Comparison of ENCODE assay signal across 7 cellular contexts in the genomic region with DNA sequence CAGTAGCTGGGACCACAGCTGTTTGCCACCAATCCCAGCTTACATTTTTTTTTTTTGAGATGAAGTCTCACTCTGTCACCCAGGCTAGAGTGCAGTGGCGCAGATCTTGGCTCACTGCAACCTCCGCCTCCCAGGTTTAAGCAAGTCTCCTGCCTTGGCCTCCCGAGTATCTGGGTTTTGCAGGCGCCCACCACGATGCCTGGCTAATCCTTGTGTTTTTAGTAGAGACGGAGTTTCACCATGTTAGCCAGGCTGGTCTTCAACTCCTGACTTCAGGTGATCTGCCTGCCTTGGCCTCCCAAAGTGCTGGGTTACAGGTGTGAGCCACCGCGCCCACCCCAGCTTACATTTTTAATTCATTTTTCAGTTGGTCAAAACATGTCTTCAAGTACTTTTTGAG. TPM values are rescaled to one million over a fixed set of nuclear protein-coding genes. Genes with fewer than 3 reads are reported as not detected.
DNase-seq lines count a peak whose midpoint lies in the region; ATAC-seq and TF ChIP-seq lines count a peak whose summit lies in the region.
"Not testable (repeated sequence)": the region's sequence is repeated elsewhere in the genome, so short reads cannot be mapped to it uniquely, and the experiment has no call there.

No MANE protein-coding gene starts in this region.

- H3K4me1 ChIP-seq in spleen (peaks cover 0 to 19% (median 7%) of the 10 kb centered on the region in 6 donors), uterus (peaks cover 12 to 15% of the 10 kb centered on the region in 2 donors)

- not testable (repeated sequence) for H3K27me3 Mint-ChIP-seq in activated CD4-positive, alpha-beta T cell treated with anti-CD3 and anti-CD28 coated beads for 36 hours; MCF 10A (ENCODE audit: insufficient read depth, unreplicated experiment)

- 95 to 97% (median 96%) methylated on average over 8 of the region's 8 CpGs for WGBS in spleen, 5 donors

- H3K9me3 ChIP-seq in spleen, uterus: not testable (repeated sequence)

- H3K27me3 ChIP-seq in spleen (replicated peaks in 1 of 7); uterus: not testable (repeated sequence)

- H3K4me3 Mint-ChIP-seq in activated CD4-positive, alpha-beta T cell treated with anti-CD3 and anti-CD28 coated beads for 36 hours; MCF 10A (ENCODE audit: unreplicated experiment): not testable (repeated sequence)

- not testable (repeated sequence) for H3K4me1 Mint-ChIP-seq in activated CD4-positive, alpha-beta T cell treated with anti-CD3 and anti-CD28 coated beads for 36 hours
- H3K4me1 Mint-ChIP-seq in MCF 10A (ENCODE audit: insufficient read depth, unreplicated experiment) = peaks cover 44% of the 10 kb centered on the region

- CTCF ChIA-PET in activated CD4-positive, alpha-beta T cell treated with anti-CD3 and anti-CD28 coated beads for 36 hours (lab: Charles Lee) = not testable (repeated sequence)
- CTCF ChIA-PET in MCF 10A (lab: Yijun Ruan, JAX) = interaction anchor here (0.7 kb wide), 1 partner anchor 541 kb away, joined by 3 read pairs; no protein-coding TSS in a partner anchor

- DNase-seq in activated CD4-positive, alpha-beta T cell treated with anti-CD3 and anti-CD28 coated beads for 36 hours = peak; percentile 0
- DNase-seq in MCF 10A (ENCODE audit: unreplicated experiment) = not testable (repeated sequence)
- DNase-seq in Right ventricle myocardium inferior (ENCODE audit: missing footprints) (peak; percentile 14), cardiac septum (ENCODE audit: low spot score) (peak; percentile 33), sciatic nerve (ENCODE audit: low spot score) (peak; percentile 31), spleen (peak; percentile 19), uterus (peak; percentile 8 to 14)

- not testable (repeated sequence) for H3K27ac Mint-ChIP-seq in activated CD4-positive, alpha-beta T cell treated with anti-CD3 and anti-CD28 coated beads for 36 hours
- H3K27ac Mint-ChIP-seq in MCF 10A (ENCODE audit: low read depth, unreplicated experiment) = peak overlapping the region; percentile 12

- not testable (repeated sequence) for H3K36me3 ChIP-seq in spleen, uterus

- not testable (repeated sequence) for H3K4me3 ChIP-seq in spleen, uterus

- BruUV-seq in MCF 10A (replicated peaks; lab: Mats Ljungman, UMichigan) = not testable (repeated sequence)

- not testable (repeated sequence) for TF ChIP-seq POLR2A in spleen (IDR thresholded peaks at IDR 0.05); uterus (IDR thresholded peaks at IDR 0.05)

- H3K27ac ChIP-seq in spleen, uterus: not testable (repeated sequence)

- POLR2A ChIA-PET in activated CD4-positive, alpha-beta T cell treated with anti-CD3 and anti-CD28 coated beads for 36 hours (lab: Charles Lee) = not testable (repeated sequence)
- POLR2A ChIA-PET in MCF 10A (lab: Yijun Ruan, JAX) = interaction anchor here (1.0 kb wide), 1 partner anchor 45 kb away, joined by 3 read pairs; no protein-coding TSS in a partner anchor

- not testable (repeated sequence) for H3K9me3 Mint-ChIP-seq in activated CD4-positive, alpha-beta T cell treated with anti-CD3 and anti-CD28 coated beads for 36 hours (ENCODE audit: low read depth); MCF 10A (ENCODE audit: unreplicated experiment)

- intact Hi-C loops in activated CD4-positive, alpha-beta T cell treated with anti-CD3 and anti-CD28 coated beads for 36 hours (cut with DNase I, micrococcal nuclease); MCF 10A (cut with micrococcal nuclease); Right ventricle myocardium inferior (cut with DNase I); cardiac septum (cut with DNase I); sciatic nerve (cut with DNase I); spleen (cut with DNase I; ENCODE audit: low total_unique reads); uterus (cut with DNase I; ENCODE audit: low total_unique reads): not testable (repeated sequence)

- not testable (repeated sequence) for TF ChIP-seq CTCF in MCF 10A (IDR thresholded peaks at IDR 0.05; ENCODE audit: unreplicated experiment); spleen (IDR thresholded peaks at IDR 0.05 in 8 of 11, conservative IDR thresholded peaks at IDR 0.05 in 3 of 11); uterus (IDR thresholded peaks at IDR 0.05)

- not testable (repeated sequence) for H3K36me3 Mint-ChIP-seq in activated CD4-positive, alpha-beta T cell treated with anti-CD3 and anti-CD28 coated beads for 36 hours (ENCODE audit: low read depth); MCF 10A (ENCODE audit: insufficient read depth, unreplicated experiment)

- not testable (repeated sequence) for ATAC-seq in activated CD4-positive, alpha-beta T cell treated with anti-CD3 and anti-CD28 coated beads for 36 hours; Right ventricle myocardium inferior; sciatic nerve

RNA-seq across cellular contexts. Expression of gene INPP5A, which starts 46.1 kb away (rescaled TPM):
- 1 to 10 TPM; 8.1 to 9.3 TPM for total RNA-seq in activated CD4-positive, alpha-beta T cell treated with anti-CD3 and anti-CD28 coated beads for 36 hours
- total RNA-seq in MCF 10A (2022) (14.2 and 14.7 TPM in 2 replicates), Right ventricle myocardium inferior (108 TPM), cardiac septum (121 TPM), sciatic nerve (54.3 TPM), spleen (10 to 100 TPM; 24.7 to 41.3 (median 33.7) TPM), uterus (100 to 1,000 TPM in 1 of 4 donors, 10 to 100 TPM in 3; 22.5 to 160 (median 93.2) TPM)
- polyA plus RNA-seq in spleen = 10 to 100 TPM; 11.1 to 16.5 (median 11.7) TPM
